20 cellular contexts compared by ENCODE assay signal in the genomic region with DNA sequence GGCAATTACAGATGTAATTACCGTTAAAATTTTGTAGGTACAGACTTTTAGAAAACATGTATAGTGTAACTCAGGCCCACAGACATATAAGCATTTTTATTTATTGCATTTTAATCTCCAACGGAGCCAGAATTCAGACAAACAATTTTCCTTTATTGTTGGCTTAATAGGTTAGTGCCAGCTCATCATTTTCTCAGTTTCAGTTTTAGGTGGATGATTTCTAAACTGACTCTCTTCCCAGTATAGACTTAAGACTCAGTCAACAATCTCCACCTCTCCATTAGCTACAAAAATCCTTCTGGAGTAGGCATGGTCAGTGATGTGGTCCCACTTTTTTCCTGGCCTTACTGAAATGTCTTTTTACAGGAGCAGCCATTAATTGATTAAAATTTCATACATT.
"Had no signal": no experiment of that assay in that cellular context is flagged by ENCODE, and none has a peak within 500 bp of the region (broad histone marks: within the 10 kb centered on the region; RNA-seq: fewer than 3 reads in every experiment).

No MANE protein-coding gene starts in this region.

- H3K4me3 ChIP-seq: dorsolateral prefrontal cortex, lower lobe of right lung, prostate gland, right atrium auricular region, sigmoid colon, testis, tibial artery had no signal

- ATAC-seq: left ventricle myocardium superior; lower lobe of right lung; naive thymus-derived CD8-positive, alpha-beta T cell; stimulated activated effector memory CD8-positive, alpha-beta T cell treated with anti-CD3 and anti-CD28 coated beads, Interleukin-12 subunit alpha, Interleukin-12 subunit beta, amount 100 ng/mL, for 72 hours had no signal

- H3K27me3 Mint-ChIP-seq: naive thymus-derived CD8-positive, alpha-beta T cell; type B pancreatic cell had no signal

- H3K27me3 ChIP-seq: dorsolateral prefrontal cortex, right atrium auricular region, sigmoid colon, testis, tibial artery had no signal

- H3K4me3 Mint-ChIP-seq: naive thymus-derived CD8-positive, alpha-beta T cell; nephron progenitor cell; stimulated activated effector memory CD8-positive, alpha-beta T cell treated with anti-CD3 and anti-CD28 coated beads, Interleukin-12 subunit alpha, Interleukin-12 subunit beta, amount 100 ng/mL, for 72 hours; type B pancreatic cell had no signal

- FAIRE-seq: frontal cortex, keratinocyte had no signal

- H3K4me1 ChIP-seq: lower lobe of right lung, prostate gland, right atrium auricular region, sigmoid colon, testis had no signal

- DNase-seq: dorsolateral prefrontal cortex; effector CD4-positive, alpha-beta T cell; left ventricle myocardium superior; lower lobe of right lung; naive thymus-derived CD8-positive, alpha-beta T cell; nephron progenitor cell; nucleus accumbens; sigmoid colon; stimulated activated CD4-positive, alpha-beta T cell treated with anti-CD3 and anti-CD28 coated beads, Interleukin-2, amount 100 ng/mL, for 24 hours; stimulated activated CD4-positive, alpha-beta T cell treated with anti-CD3 and anti-CD28 coated beads, Interleukin-4, amount 100 ng/mL, for 24 hours; stimulated activated naive CD4-positive, alpha-beta T cell treated with Interleukin-2 at 50 U/mL for 16 hours; substantia nigra; testis; tibial artery had no signal

- H3K27ac Mint-ChIP-seq: naive thymus-derived CD8-positive, alpha-beta T cell; nephron progenitor cell; stimulated activated effector memory CD8-positive, alpha-beta T cell treated with anti-CD3 and anti-CD28 coated beads, Interleukin-12 subunit alpha, Interleukin-12 subunit beta, amount 100 ng/mL, for 72 hours; type B pancreatic cell had no signal

- H3K36me3 ChIP-seq: lower lobe of right lung, prostate gland, right atrium auricular region, sigmoid colon, tibial artery had no signal

- H3K9me3 ChIP-seq: lower lobe of right lung, prostate gland, sigmoid colon, testis had no signal

- H3K9me3 Mint-ChIP-seq: type B pancreatic cell had no signal

- H3K4me1 Mint-ChIP-seq: naive thymus-derived CD8-positive, alpha-beta T cell; nephron progenitor cell; stimulated activated effector memory CD8-positive, alpha-beta T cell treated with anti-CD3 and anti-CD28 coated beads, Interleukin-12 subunit alpha, Interleukin-12 subunit beta, amount 100 ng/mL, for 72 hours had no signal

- H3K27ac ChIP-seq: dorsolateral prefrontal cortex, lower lobe of right lung, prostate gland, right atrium auricular region, sigmoid colon, testis had no signal

- H3K36me3 Mint-ChIP-seq: naive thymus-derived CD8-positive, alpha-beta T cell; stimulated activated effector memory CD8-positive, alpha-beta T cell treated with anti-CD3 and anti-CD28 coated beads, Interleukin-12 subunit alpha, Interleukin-12 subunit beta, amount 100 ng/mL, for 72 hours; type B pancreatic cell had no signal
